ENCODE assay signal across 3 cellular contexts in the genomic region with DNA sequence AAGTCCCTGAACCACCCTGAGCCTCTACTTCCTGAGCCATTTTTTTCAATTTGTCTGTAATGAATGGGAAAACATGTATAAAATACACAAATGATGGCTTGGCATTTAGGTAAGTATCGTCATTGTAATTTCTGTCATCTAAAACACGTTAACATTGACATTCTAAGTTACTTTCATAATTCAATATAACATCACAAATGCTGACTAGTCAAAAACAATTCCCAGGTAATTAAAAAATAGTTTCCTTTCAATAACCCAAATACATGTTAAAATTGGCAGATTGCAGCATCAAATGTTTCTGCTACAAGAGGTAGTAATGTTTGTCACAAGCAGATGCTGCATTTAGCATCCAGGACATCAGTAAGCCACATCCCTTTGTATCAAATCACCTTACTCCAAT.
TF ChIP-seq lines count a peak whose summit lies in the region.

No MANE protein-coding gene starts in this region.

TF ChIP-seq in HepG2, 621 proteins besides CTCF, POLR2A, EP300 and RAD21:
- TF ChIP-seq, protein P1, sequence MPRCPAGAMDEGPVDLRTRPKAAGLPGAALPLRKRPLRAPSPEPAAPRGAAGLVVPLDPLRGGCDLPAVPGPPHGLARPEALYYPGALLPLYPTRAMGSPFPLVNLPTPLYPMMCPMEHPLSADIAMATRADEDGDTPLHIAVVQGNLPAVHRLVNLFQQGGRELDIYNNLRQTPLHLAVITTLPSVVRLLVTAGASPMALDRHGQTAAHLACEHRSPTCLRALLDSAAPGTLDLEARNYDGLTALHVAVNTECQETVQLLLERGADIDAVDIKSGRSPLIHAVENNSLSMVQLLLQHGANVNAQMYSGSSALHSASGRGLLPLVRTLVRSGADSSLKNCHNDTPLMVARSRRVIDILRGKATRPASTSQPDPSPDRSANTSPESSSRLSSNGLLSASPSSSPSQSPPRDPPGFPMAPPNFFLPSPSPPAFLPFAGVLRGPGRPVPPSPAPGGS (CRISPR knock-in tag; IDR thresholded peaks at IDR 0.05), result no peak
- TF ChIP-seq MBD4 (IDR thresholded peaks at IDR 0.05; ENCODE audit: borderline replicate concordance, low read length) (no peak), ZNF138 (CRISPR knock-in tag; IDR thresholded peaks at IDR 0.05; ENCODE audit: low read depth) (no peak), MAFK (conservative IDR thresholded peaks at IDR 0.05 in 1 of 2, IDR thresholded peaks at IDR 0.05 in 1 of 2; ENCODE audit: low read length in 2 of 2) (peak; percentile 79 to 93), MAFF (IDR thresholded peaks at IDR 0.05; ENCODE audit: low read depth, low read length) (peak; percentile 89), ATAD3A (CRISPR knock-in tag; IDR thresholded peaks at IDR 0.05) (no peak)

TF ChIP-seq in IMR-90, 13 proteins besides CTCF, POLR2A, EP300 and RAD21:
- TF ChIP-seq CHD1 (IDR thresholded peaks at IDR 0.05; ENCODE audit: low read depth, low read length), result no peak
- TF ChIP-seq MAFK (IDR thresholded peaks at IDR 0.05; ENCODE audit: low read depth, low read length), result peak; percentile 91

TF ChIP-seq in K562, 482 proteins besides CTCF, POLR2A, EP300 and RAD21:
- TF ChIP-seq, protein P2, sequence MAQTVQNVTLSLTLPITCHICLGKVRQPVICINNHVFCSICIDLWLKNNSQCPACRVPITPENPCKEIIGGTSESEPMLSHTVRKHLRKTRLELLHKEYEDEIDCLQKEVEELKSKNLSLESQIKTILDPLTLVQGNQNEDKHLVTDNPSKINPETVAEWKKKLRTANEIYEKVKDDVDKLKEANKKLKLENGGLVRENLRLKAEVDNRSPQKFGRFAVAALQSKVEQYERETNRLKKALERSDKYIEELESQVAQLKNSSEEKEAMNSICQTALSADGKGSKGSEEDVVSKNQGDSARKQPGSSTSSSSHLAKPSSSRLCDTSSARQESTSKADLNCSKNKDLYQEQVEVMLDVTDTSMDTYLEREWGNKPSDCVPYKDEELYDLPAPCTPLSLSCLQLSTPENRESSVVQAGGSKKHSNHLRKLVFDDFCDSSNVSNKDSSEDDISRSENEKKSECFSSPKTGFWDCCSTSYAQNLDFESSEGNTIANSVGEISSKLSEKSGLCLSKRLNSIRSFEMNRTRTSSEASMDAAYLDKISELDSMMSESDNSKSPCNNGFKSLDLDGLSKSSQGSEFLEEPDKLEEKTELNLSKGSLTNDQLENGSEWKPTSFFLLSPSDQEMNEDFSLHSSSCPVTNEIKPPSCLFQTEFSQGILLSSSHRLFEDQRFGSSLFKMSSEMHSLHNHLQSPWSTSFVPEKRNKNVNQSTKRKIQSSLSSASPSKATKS (CRISPR knock-in tag; IDR thresholded peaks at IDR 0.05), result no peak
- TF ChIP-seq PRPF4 (IDR thresholded peaks at IDR 0.05; ENCODE audit: insufficient read depth, low read depth, low read length, poor library complexity, severe bottlenecking) (no peak), ADNP (tag; IDR thresholded peaks at IDR 0.05) (no peak), ZNF232 (CRISPR knock-in tag; IDR thresholded peaks at IDR 0.05) (no peak), ZNF583 (CRISPR knock-in tag; IDR thresholded peaks at IDR 0.05) (no peak), CREBBP (IDR thresholded peaks at IDR 0.05; ENCODE audit: low read depth, low read length) (no peak), ZNF444 (CRISPR knock-in tag; IDR thresholded peaks at IDR 0.05) (no peak), ZNF316 (IDR thresholded peaks at IDR 0.05) (peak; percentile 75), ETV1 (tag; conservative IDR thresholded peaks at IDR 0.05; ENCODE audit: low read depth) (no peak), CBX5 (IDR thresholded peaks at IDR 0.05; ENCODE audit: borderline replicate concordance, low read depth) (no peak), KAT2B (IDR thresholded peaks at IDR 0.05; ENCODE audit: low read depth, low read length) (no peak), ZNF551 (CRISPR knock-in tag; IDR thresholded peaks at IDR 0.05) (no peak), BRF1 (IDR thresholded peaks at IDR 0.05; ENCODE audit: borderline replicate concordance, extremely low read depth, insufficient read length) (no peak), KDM5B (IDR thresholded peaks at IDR 0.05; ENCODE audit: insufficient replicate concordance, low read depth, low read length) (no peak), ZNF778 (CRISPR knock-in tag; IDR thresholded peaks at IDR 0.05) (no peak), ZFPM2 (CRISPR knock-in tag; IDR thresholded peaks at IDR 0.05) (no peak), MAZ (CRISPR knock-in tag; conservative IDR thresholded peaks at IDR 0.05 in 1 of 2, IDR thresholded peaks at IDR 0.05 in 1 of 2) (no peak), ZNF764 (CRISPR knock-in tag; IDR thresholded peaks at IDR 0.05; ENCODE audit: low read depth) (no peak), FOXK1 (CRISPR knock-in tag; IDR thresholded peaks at IDR 0.05; ENCODE audit: borderline replicate concordance) (no peak), FOXP1 (CRISPR knock-in tag; IDR thresholded peaks at IDR 0.05) (no peak), BHLHE40 (IDR thresholded peaks at IDR 0.05; ENCODE audit: low read length) (no peak), PHF8 (IDR thresholded peaks at IDR 0.05; ENCODE audit: borderline replicate concordance, low read length) (no peak), MAFK (IDR thresholded peaks at IDR 0.05; ENCODE audit: low read length) (peak; percentile 64; the same call in 1 of the 2 replicates), NR2F6 (CRISPR knock-in tag; IDR thresholded peaks at IDR 0.05) (no peak), SP1 (CRISPR knock-in tag; IDR thresholded peaks at IDR 0.05) (no peak), HMGN3 (IDR thresholded peaks at IDR 0.05; ENCODE audit: borderline replicate concordance, extremely low read depth, insufficient read length, low read depth, low read length) (no peak), GTF2A2 (tag; IDR thresholded peaks at IDR 0.05) (no peak), C11orf30 (IDR thresholded peaks at IDR 0.05; ENCODE audit: low read depth) (peak; percentile 43; the same call in 1 of the 2 replicates), KLF13 (tag; IDR thresholded peaks at IDR 0.05; ENCODE audit: borderline replicate concordance, low read depth) (no peak), POLR2G (IDR thresholded peaks at IDR 0.05; ENCODE audit: low read depth, low read length) (no peak), PHB (CRISPR knock-in tag; IDR thresholded peaks at IDR 0.05) (no peak), ZBED1 (IDR thresholded peaks at IDR 0.05) (no peak), MAFF (IDR thresholded peaks at IDR 0.05; ENCODE audit: low read length) (peak; percentile 62), SMAD1 (IDR thresholded peaks at IDR 0.05; ENCODE audit: low read depth, low read length, partially characterized antibody) (no peak), MAFG (tag; conservative IDR thresholded peaks at IDR 0.05) (0 out of 2 replicates have a peak, but pooled peaks have one; percentile 35), FOXK2 (conservative IDR thresholded peaks at IDR 0.05 in 1 of 2, IDR thresholded peaks at IDR 0.05 in 1 of 2; ENCODE audit: low read depth in 2 of 2) (no peak), SMAD4 (CRISPR knock-in tag; conservative IDR thresholded peaks at IDR 0.05) (no peak), HMG20B (CRISPR knock-in tag; IDR thresholded peaks at IDR 0.05) (no peak)
- TF ChIP-seq, protein P3, sequence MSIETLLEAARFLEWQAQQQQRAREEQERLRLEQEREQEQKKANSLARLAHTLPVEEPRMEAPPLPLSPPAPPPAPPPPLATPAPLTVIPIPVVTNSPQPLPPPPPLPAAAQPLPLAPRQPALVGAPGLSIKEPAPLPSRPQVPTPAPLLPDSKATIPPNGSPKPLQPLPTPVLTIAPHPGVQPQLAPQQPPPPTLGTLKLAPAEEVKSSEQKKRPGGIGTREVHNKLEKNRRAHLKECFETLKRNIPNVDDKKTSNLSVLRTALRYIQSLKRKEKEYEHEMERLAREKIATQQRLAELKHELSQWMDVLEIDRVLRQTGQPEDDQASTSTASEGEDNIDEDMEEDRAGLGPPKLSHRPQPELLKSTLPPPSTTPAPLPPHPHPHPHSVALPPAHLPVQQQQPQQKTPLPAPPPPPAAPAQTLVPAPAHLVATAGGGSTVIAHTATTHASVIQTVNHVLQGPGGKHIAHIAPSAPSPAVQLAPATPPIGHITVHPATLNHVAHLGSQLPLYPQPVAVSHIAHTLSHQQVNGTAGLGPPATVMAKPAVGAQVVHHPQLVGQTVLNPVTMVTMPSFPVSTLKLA (conservative IDR thresholded peaks at IDR 0.05), result no peak
- TF ChIP-seq, protein P4, sequence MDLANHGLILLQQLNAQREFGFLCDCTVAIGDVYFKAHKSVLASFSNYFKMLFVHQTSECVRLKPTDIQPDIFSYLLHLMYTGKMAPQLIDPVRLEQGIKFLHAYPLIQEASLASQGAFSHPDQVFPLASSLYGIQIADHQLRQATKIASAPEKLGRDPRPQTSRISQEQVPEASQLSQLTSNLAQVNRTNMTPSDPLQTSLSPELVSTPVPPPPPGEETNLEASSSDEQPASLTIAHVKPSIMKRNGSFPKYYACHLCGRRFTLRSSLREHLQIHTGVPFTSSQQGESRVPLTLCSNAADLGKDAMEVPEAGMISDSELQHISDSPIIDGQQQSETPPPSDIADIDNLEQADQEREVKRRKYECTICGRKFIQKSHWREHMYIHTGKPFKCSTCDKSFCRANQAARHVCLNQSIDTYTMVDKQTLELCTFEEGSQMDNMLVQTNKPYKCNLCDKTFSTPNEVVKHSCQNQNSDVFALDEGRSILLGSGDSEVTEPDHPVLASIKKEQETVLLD (IDR thresholded peaks at IDR 0.05), result no peak
- TF ChIP-seq, protein P5, sequence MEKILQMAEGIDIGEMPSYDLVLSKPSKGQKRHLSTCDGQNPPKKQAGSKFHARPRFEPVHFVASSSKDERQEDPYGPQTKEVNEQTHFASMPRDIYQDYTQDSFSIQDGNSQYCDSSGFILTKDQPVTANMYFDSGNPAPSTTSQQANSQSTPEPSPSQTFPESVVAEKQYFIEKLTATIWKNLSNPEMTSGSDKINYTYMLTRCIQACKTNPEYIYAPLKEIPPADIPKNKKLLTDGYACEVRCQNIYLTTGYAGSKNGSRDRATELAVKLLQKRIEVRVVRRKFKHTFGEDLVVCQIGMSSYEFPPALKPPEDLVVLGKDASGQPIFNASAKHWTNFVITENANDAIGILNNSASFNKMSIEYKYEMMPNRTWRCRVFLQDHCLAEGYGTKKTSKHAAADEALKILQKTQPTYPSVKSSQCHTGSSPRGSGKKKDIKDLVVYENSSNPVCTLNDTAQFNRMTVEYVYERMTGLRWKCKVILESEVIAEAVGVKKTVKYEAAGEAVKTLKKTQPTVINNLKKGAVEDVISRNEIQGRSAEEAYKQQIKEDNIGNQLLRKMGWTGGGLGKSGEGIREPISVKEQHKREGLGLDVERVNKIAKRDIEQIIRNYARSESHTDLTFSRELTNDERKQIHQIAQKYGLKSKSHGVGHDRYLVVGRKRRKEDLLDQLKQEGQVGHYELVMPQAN (IDR thresholded peaks at IDR 0.05; ENCODE audit: borderline replicate concordance), result no peak
- TF ChIP-seq, protein P6, sequence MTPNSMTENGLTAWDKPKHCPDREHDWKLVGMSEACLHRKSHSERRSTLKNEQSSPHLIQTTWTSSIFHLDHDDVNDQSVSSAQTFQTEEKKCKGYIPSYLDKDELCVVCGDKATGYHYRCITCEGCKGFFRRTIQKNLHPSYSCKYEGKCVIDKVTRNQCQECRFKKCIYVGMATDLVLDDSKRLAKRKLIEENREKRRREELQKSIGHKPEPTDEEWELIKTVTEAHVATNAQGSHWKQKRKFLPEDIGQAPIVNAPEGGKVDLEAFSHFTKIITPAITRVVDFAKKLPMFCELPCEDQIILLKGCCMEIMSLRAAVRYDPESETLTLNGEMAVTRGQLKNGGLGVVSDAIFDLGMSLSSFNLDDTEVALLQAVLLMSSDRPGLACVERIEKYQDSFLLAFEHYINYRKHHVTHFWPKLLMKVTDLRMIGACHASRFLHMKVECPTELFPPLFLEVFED (CRISPR knock-in tag; conservative IDR thresholded peaks at IDR 0.05), result no peak
- TF ChIP-seq, protein P7, sequence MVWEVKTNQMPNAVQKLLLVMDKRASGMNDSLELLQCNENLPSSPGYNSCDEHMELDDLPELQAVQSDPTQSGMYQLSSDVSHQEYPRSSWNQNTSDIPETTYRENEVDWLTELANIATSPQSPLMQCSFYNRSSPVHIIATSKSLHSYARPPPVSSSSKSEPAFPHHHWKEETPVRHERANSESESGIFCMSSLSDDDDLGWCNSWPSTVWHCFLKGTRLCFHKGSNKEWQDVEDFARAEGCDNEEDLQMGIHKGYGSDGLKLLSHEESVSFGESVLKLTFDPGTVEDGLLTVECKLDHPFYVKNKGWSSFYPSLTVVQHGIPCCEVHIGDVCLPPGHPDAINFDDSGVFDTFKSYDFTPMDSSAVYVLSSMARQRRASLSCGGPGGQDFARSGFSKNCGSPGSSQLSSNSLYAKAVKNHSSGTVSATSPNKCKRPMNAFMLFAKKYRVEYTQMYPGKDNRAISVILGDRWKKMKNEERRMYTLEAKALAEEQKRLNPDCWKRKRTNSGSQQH (CRISPR knock-in tag; IDR thresholded peaks at IDR 0.05), result no peak
- TF ChIP-seq, protein P8, sequence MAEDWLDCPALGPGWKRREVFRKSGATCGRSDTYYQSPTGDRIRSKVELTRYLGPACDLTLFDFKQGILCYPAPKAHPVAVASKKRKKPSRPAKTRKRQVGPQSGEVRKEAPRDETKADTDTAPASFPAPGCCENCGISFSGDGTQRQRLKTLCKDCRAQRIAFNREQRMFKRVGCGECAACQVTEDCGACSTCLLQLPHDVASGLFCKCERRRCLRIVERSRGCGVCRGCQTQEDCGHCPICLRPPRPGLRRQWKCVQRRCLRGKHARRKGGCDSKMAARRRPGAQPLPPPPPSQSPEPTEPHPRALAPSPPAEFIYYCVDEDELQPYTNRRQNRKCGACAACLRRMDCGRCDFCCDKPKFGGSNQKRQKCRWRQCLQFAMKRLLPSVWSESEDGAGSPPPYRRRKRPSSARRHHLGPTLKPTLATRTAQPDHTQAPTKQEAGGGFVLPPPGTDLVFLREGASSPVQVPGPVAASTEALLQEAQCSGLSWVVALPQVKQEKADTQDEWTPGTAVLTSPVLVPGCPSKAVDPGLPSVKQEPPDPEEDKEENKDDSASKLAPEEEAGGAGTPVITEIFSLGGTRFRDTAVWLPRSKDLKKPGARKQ (CRISPR knock-in tag; IDR thresholded peaks at IDR 0.05), result no peak
